ENCODE assay signal across 8 cellular contexts in the genomic region with DNA sequence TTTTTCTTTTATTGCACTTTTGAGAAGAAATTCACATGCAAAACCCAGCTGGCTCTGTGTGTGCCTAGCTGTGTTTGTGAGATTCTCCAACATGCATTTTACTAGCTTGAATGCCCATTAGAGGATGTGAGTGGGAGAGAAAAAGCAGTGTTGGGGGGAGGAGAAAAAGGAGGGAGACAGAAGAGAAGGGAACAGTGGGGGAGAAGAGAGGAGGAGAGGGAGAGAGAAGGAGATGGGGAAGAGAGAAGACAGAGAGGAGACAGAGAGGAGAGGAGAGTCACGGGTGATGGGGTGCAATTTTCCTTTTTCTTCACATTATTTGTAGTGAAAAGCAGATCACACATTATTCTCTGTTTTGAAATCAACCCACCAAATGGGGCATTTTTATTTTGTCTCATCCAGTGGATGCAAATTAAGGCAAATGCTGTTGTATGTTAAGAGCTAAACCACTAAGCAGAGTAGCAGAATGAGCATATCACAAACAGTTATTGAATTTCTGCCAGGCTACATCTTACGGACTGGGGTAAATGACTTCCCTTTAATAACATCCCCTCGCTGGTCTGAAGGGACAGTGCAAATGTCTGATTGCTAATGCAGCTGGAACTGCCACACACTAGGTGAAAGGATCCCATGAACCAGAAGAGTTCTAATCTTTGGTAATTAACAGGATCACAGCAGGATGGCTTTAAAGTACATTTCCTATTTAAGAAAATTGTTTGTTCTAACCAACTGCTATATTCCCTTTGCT. TPM values are rescaled to one million over a fixed set of nuclear protein-coding genes. Genes with fewer than 3 reads are reported as not detected.
DNase-seq lines count a peak whose midpoint lies in the region; ATAC-seq and TF ChIP-seq lines count a peak whose summit lies in the region.

No MANE protein-coding gene starts in this region.

- ATAC-seq in naive thymus-derived CD8-positive, alpha-beta T cell = peak in 1 of 2 donors; percentile 11
- ATAC-seq in HG03196 (IDR thresholded peaks at IDR 0.05; ENCODE audit: unreplicated experiment) = no peak

- intact Hi-C loops in ascending aorta (cut with DNase I) = loop anchor here (2.0 kb wide), 1 partner anchor 395 kb away; no protein-coding TSS in a partner anchor

- H3K27me3 ChIP-seq in HUES6 (ENCODE audit: control insufficient read depth, insufficient read depth, low read length) (no peaks in the 10 kb centered on the region), ascending aorta (no peaks in the 10 kb centered on the region)

- H3K36me3 Mint-ChIP-seq in naive thymus-derived CD8-positive, alpha-beta T cell = peaks cover 9 to 35% (median 16%) of the 10 kb centered on the region in 3 donors

- H3K27me3 Mint-ChIP-seq in naive thymus-derived CD8-positive, alpha-beta T cell = no peaks in the 10 kb centered on the region

- H3K36me3 ChIP-seq in HUES6 (ENCODE audit: control insufficient read depth, insufficient read depth, low read length) (no peaks in the 10 kb centered on the region), ascending aorta (no peaks in the 10 kb centered on the region)

- no peaks in the 10 kb centered on the region for H3K9me3 Mint-ChIP-seq in naive thymus-derived CD8-positive, alpha-beta T cell

- no peaks in the 10 kb centered on the region for H3K9me3 ChIP-seq in HUES6 (ENCODE audit: control insufficient read depth, insufficient read depth, low read depth, low read length)
- H3K9me3 ChIP-seq in ascending aorta = no peaks in the 10 kb centered on the region

- peaks cover 22 to 53% (median 43%) of the 10 kb centered on the region in 4 donors for H3K4me1 Mint-ChIP-seq in naive thymus-derived CD8-positive, alpha-beta T cell

- no peak overlapping the region for H3K27ac ChIP-seq in HUES6 (ENCODE audit: low read depth, low read length)
- no peak overlapping the region for H3K27ac ChIP-seq in ascending aorta

- peak overlapping the region; percentile 86 to 100 (median 98) for H3K4me3 Mint-ChIP-seq in naive thymus-derived CD8-positive, alpha-beta T cell

- H3K4me1 ChIP-seq in HUES6 (ENCODE audit: control insufficient read depth, insufficient read depth, low read length) (peaks cover 55% of the 10 kb centered on the region), ascending aorta (peaks cover 0 to 3% of the 10 kb centered on the region in 2 donors)

- TF ChIP-seq CTCF in ascending aorta (IDR thresholded peaks at IDR 0.05) = no peak

- no peak overlapping the region for H3K9ac ChIP-seq in HUES6 (ENCODE audit: low read length)

- POLR2A ChIA-PET in naive thymus-derived CD8-positive, alpha-beta T cell (lab: Charles Lee) = interaction anchor here (0.7 to 7.1 kb wide), 15 partner anchors 10 to 348 kb away, joined by 3 to 66 read pairs (median 4); no protein-coding TSS in a partner anchor

- H3K4me3 ChIP-seq in HUES6 (ENCODE audit: low read depth, low read length) = peak overlapping the region; percentile 21; the same call in 1 of the 2 replicates
- H3K4me3 ChIP-seq in ascending aorta = peak overlapping the region; percentile 45 to 61

- DNase-seq in Daoy (ENCODE audit: low read depth) (peak; percentile 45), ascending aorta (ENCODE audit: low spot score in 2 of 2) (no peak), AG08395 (ENCODE audit: low spot score) (no peak), NCI-H345 (lab: John Stamatoyannopoulos, UW) (no peak), NOMO-1 treated with dmso at 0.1 percent for 144 hours (lab: John Stamatoyannopoulos, UW; ENCODE audit: unreplicated experiment) (no peak)
- peak in 1 of 10 donors; percentile 5 for DNase-seq in naive thymus-derived CD8-positive, alpha-beta T cell

- peak overlapping the region; percentile 85 to 98 (median 96) for H3K27ac Mint-ChIP-seq in naive thymus-derived CD8-positive, alpha-beta T cell

RNA-seq across cellular contexts. Expression of gene LRRN3, which starts 0.9 kb away (rescaled TPM):
- 20.0 and 26.1 TPM in 2 replicates for total RNA-seq in Daoy (2014; rRNA removed; shearing (Covaris generic))
- 1.7 TPM for total RNA-seq in ascending aorta
- total RNA-seq in naive thymus-derived CD8-positive, alpha-beta T cell = 100 to 1,000 TPM; 332 to 337 TPM
- 100 to 1,000 TPM; 127 to 241 (median 223) TPM for polyA plus RNA-seq in naive thymus-derived CD8-positive, alpha-beta T cell

Comparison
In these comparisons a context has a peak if more than half of its experiments do, and no peak if none do; other contexts are left out.
1. RNA of gene LRRN3, which starts 0.9 kb away (total RNA-seq): 332 to 337 TPM in naive thymus-derived CD8-positive, alpha-beta T cell; 20.0 to 26.1 TPM in Daoy and 1.7 TPM in ascending aorta (single experiment); every median in the first group is over 10 times any median in the second.